In genomic region chr17:45867171-45867570, GRCh38 we compare ENCODE assay signal across 13 cellular contexts.
"Had no signal": no experiment of that assay in that cellular context is flagged by ENCODE, and none has a peak within 500 bp of the region (broad histone marks: within the 10 kb centered on the region; RNA-seq: fewer than 3 reads in every experiment).

No MANE protein-coding gene starts in this region.

- ATAC-seq: lower lobe of right lung; pancreas; stimulated activated effector memory CD8-positive, alpha-beta T cell treated with anti-CD3 and anti-CD28 coated beads, Interleukin-12 subunit alpha, Interleukin-12 subunit beta, amount 100 ng/mL, for 72 hours had no signal

- H3K27ac ChIP-seq: ascending aorta, breast epithelium, lower lobe of right lung, pancreas, tibial nerve, vagina had no signal

- DNase-seq: activated B cell treated with CpG ODN at 0.5 μM for 24 hours; activated CD4-positive, alpha-beta T cell treated with anti-CD3 and anti-CD28 coated beads, Interleukin-2, amount 10 ng/mL, durations not matched to agents 7 days and 5 days; activated CD8-positive, alpha-beta memory T cell treated with anti-CD3 and anti-CD28 coated beads, Interleukin-2, amount 50 U/mL, for 48 hours; activated gamma-delta T cell treated with Interleukin-2 at 50 U/mL for 16 hours; activated naive CD8-positive, alpha-beta T cell treated with anti-CD3 and anti-CD28 coated beads for 36 hours; lower lobe of right lung; pancreas; retina had no signal
